Comparison of ENCODE assay signal across 9 cellular contexts in the genomic region with DNA sequence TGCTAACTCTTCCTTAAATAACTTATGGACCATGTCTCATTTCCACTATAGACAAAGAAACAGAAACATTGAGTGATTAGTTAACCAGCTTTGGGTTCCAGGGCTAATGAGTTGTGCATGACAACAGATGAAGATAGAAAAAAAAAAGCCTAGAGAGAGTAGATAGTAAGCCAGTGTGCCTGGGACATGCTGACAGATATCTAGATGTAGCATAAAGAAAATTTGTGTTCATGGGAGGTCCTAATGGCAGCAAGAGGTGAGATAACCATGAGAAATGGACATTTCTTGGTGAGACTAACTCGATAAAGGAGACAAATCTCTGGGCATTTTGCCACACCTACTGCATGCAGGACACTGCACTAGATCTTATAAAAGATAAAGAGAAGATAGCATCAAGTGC.
"Had no signal": no experiment of that assay in that cellular context is flagged by ENCODE, and none has a peak within 500 bp of the region (broad histone marks: within the 10 kb centered on the region; RNA-seq: fewer than 3 reads in every experiment).

No MANE protein-coding gene starts in this region.

- H3K9ac ChIP-seq: KMS-11 had no signal

- ATAC-seq: GM23338, HepG2 had no signal

- H2AFZ ChIP-seq: GM23338 had no signal

- H3K27ac Mint-ChIP-seq: GM23338, H9 had no signal

- H3K27ac ChIP-seq: HL-60, KMS-11 had no signal

- H3K4me2 ChIP-seq: GM23338, KMS-11 had no signal

- H3K4me3 ChIP-seq: GM23338 had no signal

- FAIRE-seq: H1, H54, HepG2 had no signal

- H3K4me1 Mint-ChIP-seq: GM23338, H9 had no signal

- H3K4me3 Mint-ChIP-seq: GM23338, H9 had no signal

- DNase-seq: H9, HCEC 1CT, KBM-7 had no signal
